29 cellular contexts compared by ENCODE assay signal in the genomic region with DNA sequence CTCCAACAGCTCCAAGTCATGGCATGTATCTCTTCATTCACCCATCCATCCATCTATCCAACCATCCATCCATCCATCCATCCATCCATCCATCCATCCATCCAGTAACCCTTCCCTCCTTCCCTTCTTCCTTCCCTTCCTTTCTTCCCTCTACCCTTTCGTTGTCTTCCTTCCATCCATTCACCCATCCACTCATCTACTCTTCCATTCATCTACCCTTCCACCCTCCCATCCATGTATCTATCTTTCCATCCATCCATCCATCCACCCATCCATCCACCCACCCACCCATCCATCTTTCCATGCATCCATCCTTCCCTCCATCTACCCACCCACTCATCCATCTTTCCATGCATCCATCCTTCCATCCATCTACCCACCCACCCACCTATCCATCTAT.
"Had no signal": no experiment of that assay in that cellular context is flagged by ENCODE, and none has a peak within 500 bp of the region (broad histone marks: within the 10 kb centered on the region; RNA-seq: fewer than 3 reads in every experiment).

No MANE protein-coding gene starts in this region.

- H3K27ac ChIP-seq: colonic mucosa, coronary artery, dorsolateral prefrontal cortex, epithelial cell of prostate, esophagus muscularis mucosa, esophagus squamous epithelium, foreskin keratinocyte, gastrocnemius medialis, gastroesophageal sphincter, heart left ventricle, heart right ventricle had no signal

- DNase-seq: colonic mucosa; cortex of kidney; dermis blood vessel endothelial cell; dorsolateral prefrontal cortex; effector CD4-positive, alpha-beta T cell; effector CD8-positive, alpha-beta T cell; effector memory CD4-positive, alpha-beta T cell; effector memory CD8-positive, alpha-beta T cell; endodermal cell; erythroblast; esophagus squamous epithelium; foreskin fibroblast; foreskin keratinocyte; foreskin melanocyte; gastrocnemius medialis; glutamatergic neuron; head of caudate nucleus; heart left ventricle; heart right ventricle had no signal

- ATAC-seq: effector memory CD8-positive, alpha-beta T cell; esophagus mucosa; foreskin keratinocyte; gastrocnemius medialis; gastroesophageal sphincter; heart left ventricle; heart right ventricle had no signal

- H3K4me1 ChIP-seq: colonic mucosa, esophagus muscularis mucosa, esophagus squamous epithelium, foreskin keratinocyte, gastrocnemius medialis, gastroesophageal sphincter, heart left ventricle, heart right ventricle had no signal

- H3K36me3 ChIP-seq: colonic mucosa, esophagus muscularis mucosa, esophagus squamous epithelium, gastrocnemius medialis, gastroesophageal sphincter, heart left ventricle, heart right ventricle had no signal

- FAIRE-seq: colon, endometrium, endothelial cell of umbilical vein, frontal cortex had no signal

- H3K9me3 Mint-ChIP-seq: dendritic cell treated with granulocyte-macrophage colony-stimulating factor and Interleukin-4, amounts not matched to agents 40 ng/mL and 50 ng/mL, for 4 days; effector memory CD8-positive, alpha-beta T cell; endodermal cell had no signal

- H3K27ac Mint-ChIP-seq: dendritic cell treated with granulocyte-macrophage colony-stimulating factor and Interleukin-4, amounts not matched to agents 40 ng/mL and 50 ng/mL, for 4 days; effector memory CD8-positive, alpha-beta T cell; endodermal cell had no signal

- H3K27me3 ChIP-seq: colonic mucosa, dorsolateral prefrontal cortex, esophagus muscularis mucosa, foreskin keratinocyte, gastrocnemius medialis, heart left ventricle had no signal

- H3K9me3 ChIP-seq: colonic mucosa, esophagus muscularis mucosa, esophagus squamous epithelium, gastrocnemius medialis, heart left ventricle had no signal

- H3K4me1 Mint-ChIP-seq: endodermal cell had no signal

- H3K4me3 Mint-ChIP-seq: dendritic cell treated with granulocyte-macrophage colony-stimulating factor and Interleukin-4, amounts not matched to agents 40 ng/mL and 50 ng/mL, for 4 days; effector memory CD8-positive, alpha-beta T cell; endodermal cell had no signal

- H3K4me3 ChIP-seq: colonic mucosa, coronary artery, dorsolateral prefrontal cortex, esophagus muscularis mucosa, esophagus squamous epithelium, gastrocnemius medialis, gastroesophageal sphincter, heart left ventricle, heart right ventricle had no signal
